In genomic region chr16:2324296-2324859, GRCh38 we compare ENCODE assay signal across 23 cellular contexts.
"Had no signal": no experiment of that assay in that cellular context is flagged by ENCODE, and none has a peak within 500 bp of the region (broad histone marks: within the 10 kb centered on the region; RNA-seq: fewer than 3 reads in every experiment).

No MANE protein-coding gene starts in this region.

- H3K27me3 ChIP-seq: adrenal gland had no signal

- H3K4me3 ChIP-seq: adrenal gland had no signal

- H3K27ac ChIP-seq: adrenal gland, RWPE1 had no signal

- H3K9me3 ChIP-seq: adrenal gland had no signal

- DNase-seq: activated CD4-positive, alpha-beta T cell treated with anti-CD3 and anti-CD28 coated beads for 4 hours; activated CD8-positive, alpha-beta memory T cell treated with anti-CD3 and anti-CD28 coated beads, Interleukin-2, amount 50 U/mL, for 4 hours; activated CD8-positive, alpha-beta T cell treated with anti-CD3 and anti-CD28 coated beads for 36 hours; activated naive CD4-positive, alpha-beta T cell treated with anti-CD3 and anti-CD28 coated beads, Interleukin-2, amount 50 U/mL, for 16 hours; activated naive CD8-positive, alpha-beta T cell treated with anti-CD3 and anti-CD28 coated beads, Interleukin-2, amount 10 ng/mL, durations not matched to agents 7 days and 5 days; activated T-cell treated with anti-CD3 and anti-CD28 coated beads, Interleukin-2, amount 50 U/mL, for 1 hour; adrenal gland; anterior cingulate cortex; Kasumi-1; KBM-7; NCI-H1092; NCI-H1436; NCI-H1694 treated with DMSO at 0.1 percent for 48 hours; NCI-H2029 treated with DMSO at 0.1 percent for 48 hours; NCI-H345; NCI-H510A; NCI-H526 treated with DMSO at 0.1 percent for 48 hours; NK-92 treated with Interleukin-12 subunit alpha and Interleukin-12 subunit beta, amount 100 ng/mL, for 24 hours; OCI-M1; SHP77 treated with DMSO at 0.1 percent for 48 hours had no signal

- ATAC-seq: activated CD4-positive, CD25-positive, alpha-beta regulatory T cell treated with anti-CD3 and anti-CD28 coated beads, Interleukin-2, amount 50 U/mL, for 24 hours; activated CD8-positive, alpha-beta T cell treated with anti-CD3 and anti-CD28 coated beads for 36 hours; Panc1 had no signal

- H3K4me1 ChIP-seq: adrenal gland had no signal
